24 cellular contexts compared by ENCODE assay signal in genomic region chr7:102191556-102192203, GRCh38.
"Had no signal": no experiment of that assay in that cellular context is flagged by ENCODE, and none has a peak within 500 bp of the region (broad histone marks: within the 10 kb centered on the region; RNA-seq: fewer than 3 reads in every experiment).

No MANE protein-coding gene starts in this region.

- H3K4me1 ChIP-seq: neural progenitor cell, sigmoid colon, transverse colon, uterus had no signal

- H3K4me2 ChIP-seq: neural progenitor cell, smooth muscle cell had no signal

- FAIRE-seq: keratinocyte, TTC549 had no signal

- H3K9me3 ChIP-seq: mucosa of descending colon, sigmoid colon, transverse colon, uterus had no signal

- H3K4me1 Mint-ChIP-seq: activated naive CD8-positive, alpha-beta T cell treated with anti-CD3 and anti-CD28 coated beads for 36 hours; neural progenitor cell; stimulated activated naive B cell treated with anti-CD40 and anti-IgM and Interleukin-4, amounts not matched to agents 10 μg/mL and 1 μg/mL and 100 μg/mL, for 72 hours had no signal

- H3K4me3 ChIP-seq: mucosa of descending colon, neural progenitor cell, sigmoid colon, smooth muscle cell, transverse colon, uterus had no signal

- H2AFZ ChIP-seq: neural progenitor cell had no signal

- H3K36me3 ChIP-seq: neural progenitor cell, uterus had no signal

- H3K27me3 ChIP-seq: neural progenitor cell, sigmoid colon, transverse colon, uterus had no signal

- H3K27me3 Mint-ChIP-seq: activated naive CD8-positive, alpha-beta T cell treated with anti-CD3 and anti-CD28 coated beads for 36 hours; progenitor cell of endocrine pancreas; stimulated activated naive B cell treated with anti-CD40 and anti-IgM and Interleukin-4, amounts not matched to agents 10 μg/mL and 1 μg/mL and 100 μg/mL, for 72 hours had no signal

- H3K4me3 Mint-ChIP-seq: activated CD8-positive, alpha-beta T cell treated with anti-CD3 and anti-CD28 coated beads, Interleukin-2, amount 10 ng/mL, durations not matched to agents 7 days and 5 days; activated naive CD8-positive, alpha-beta T cell treated with anti-CD3 and anti-CD28 coated beads for 36 hours; neural progenitor cell; stimulated activated naive B cell treated with anti-CD40 and anti-IgM and Interleukin-4, amounts not matched to agents 10 μg/mL and 1 μg/mL and 100 μg/mL, for 72 hours; T-helper 2 cell treated with Interferon-gamma antibody and Interleukin-4, amounts not matched to agents 5 μg/mL and 100 μg/mL, for 36 hours had no signal

- H3K27ac ChIP-seq: neural progenitor cell, sigmoid colon, transverse colon, uterus, WERI-Rb-1 had no signal

- H3K9me3 Mint-ChIP-seq: activated naive CD8-positive, alpha-beta T cell treated with anti-CD3 and anti-CD28 coated beads for 36 hours; activated T-helper 2 cell treated with anti-CD3 and anti-CD28 coated beads, Interferon-gamma antibody, Interleukin-2, Interleukin-4, amounts not matched to agents 10 μg/mL and 5 μg/mL and 100 μg/mL, durations not matched to agents 14 hours and 24 hours and 36 hours; neural progenitor cell; stimulated activated naive B cell treated with anti-CD40 and anti-IgM and Interleukin-4, amounts not matched to agents 10 μg/mL and 1 μg/mL and 100 μg/mL, for 72 hours; T-helper 2 cell treated with Interferon-gamma antibody and Interleukin-4, amounts not matched to agents 5 μg/mL and 100 μg/mL, for 36 hours had no signal

- ATAC-seq: activated CD8-positive, alpha-beta T cell treated with anti-CD3 and anti-CD28 coated beads, Interleukin-2, amount 10 ng/mL, durations not matched to agents 7 days and 5 days; left colon; mucosa of descending colon; stimulated activated naive B cell treated with anti-CD40 and anti-IgM and Interleukin-4, amounts not matched to agents 10 μg/mL and 1 μg/mL and 100 μg/mL, for 72 hours had no signal

- H3K36me3 Mint-ChIP-seq: activated naive CD8-positive, alpha-beta T cell treated with anti-CD3 and anti-CD28 coated beads for 36 hours had no signal

- DNase-seq: activated CD4-positive, alpha-beta T cell treated with anti-CD3 and anti-CD28 coated beads for 1 hour; activated CD4-positive, alpha-beta T cell treated with anti-CD3 and anti-CD28 coated beads, Interleukin-2, amount 50 U/mL, for 1 hour; activated CD8-positive, alpha-beta T cell treated with anti-CD3 and anti-CD28 coated beads, Interleukin-2, amount 10 ng/mL, durations not matched to agents 7 days and 5 days; activated naive CD4-positive, alpha-beta T cell treated with Interleukin-2 at 50 U/mL for 16 hours; activated naive CD8-positive, alpha-beta T cell treated with anti-CD3 and anti-CD28 coated beads for 36 hours; activated T-cell treated with anti-CD3 and anti-CD28 coated beads, Interleukin-2, amount 50 U/mL, for 1 hour; cortex of kidney; left colon; mesendoderm; mucosa of descending colon; retina; sigmoid colon; stimulated activated CD4-positive, alpha-beta T cell treated with anti-CD3 and anti-CD28 coated beads, Interleukin-15, amount 100 ng/mL, for 24 hours; stimulated activated naive B cell treated with anti-CD40 and anti-IgM and Interleukin-4, amounts not matched to agents 10 μg/mL and 1 μg/mL and 100 μg/mL, for 72 hours; transverse colon; uterus; WERI-Rb-1 had no signal

- H3K9ac ChIP-seq: neural progenitor cell had no signal

- H3K27ac Mint-ChIP-seq: activated CD8-positive, alpha-beta T cell treated with anti-CD3 and anti-CD28 coated beads, Interleukin-2, amount 10 ng/mL, durations not matched to agents 7 days and 5 days; activated naive CD8-positive, alpha-beta T cell treated with anti-CD3 and anti-CD28 coated beads for 36 hours; activated T-helper 2 cell treated with anti-CD3 and anti-CD28 coated beads, Interferon-gamma antibody, Interleukin-2, Interleukin-4, amounts not matched to agents 10 μg/mL and 5 μg/mL and 100 μg/mL, durations not matched to agents 14 hours and 24 hours and 36 hours; progenitor cell of endocrine pancreas; T-helper 2 cell treated with Interferon-gamma antibody and Interleukin-4, amounts not matched to agents 5 μg/mL and 100 μg/mL, for 36 hours had no signal
